ENCODE assay signal across 22 cellular contexts in genomic region chr1:229087906-229088305, GRCh38.
DNase-seq lines count a peak whose midpoint lies in the region; ATAC-seq and TF ChIP-seq lines count a peak whose summit lies in the region.
"Had no signal": no experiment of that assay in that cellular context is flagged by ENCODE, and none has a peak within 500 bp of the region (broad histone marks: within the 10 kb centered on the region; RNA-seq: fewer than 3 reads in every experiment).

No MANE protein-coding gene starts in this region.

- peaks cover 5% of the 10 kb centered on the region in 2 donors for H3K9me3 ChIP-seq in muscle layer of duodenum (ENCODE audit: control insufficient read depth in 1 of 2, low read length in 2 of 2)
- no peaks in the 10 kb centered on the region for H3K9me3 ChIP-seq in thyroid gland

- H3K27ac ChIP-seq in muscle layer of duodenum (ENCODE audit: low read length) (peak overlapping the region; percentile 8), thyroid gland (peak overlapping the region in 2 of 3 donors; percentile 69 to 72)
- H3K27ac ChIP-seq: 22Rv1, C4-2B, HL-60, KMS-11 had no signal

- no peak for TF ChIP-seq POLR2A in thyroid gland (IDR thresholded peaks at IDR 0.05)

- 95 to 96% methylated on average over 7 to 14 of the region's 14 CpGs for WGBS in thyroid gland, 2 donors

- H3K4me1 ChIP-seq in muscle layer of duodenum (ENCODE audit: control insufficient read depth in 1 of 2, insufficient read depth in 2 of 2, low read length in 2 of 2) = peaks cover 3 to 5% of the 10 kb centered on the region in 2 donors
- peaks cover 39 to 51% of the 10 kb centered on the region in 2 donors for H3K4me1 ChIP-seq in thyroid gland

- H3K36me3 ChIP-seq in muscle layer of duodenum (ENCODE audit: control insufficient read depth in 1 of 2, insufficient read depth in 2 of 2, low read length in 2 of 2) (no peaks in the 10 kb centered on the region), thyroid gland (no peaks in the 10 kb centered on the region)

- H3K4me3 ChIP-seq in muscle layer of duodenum (ENCODE audit: low read depth in 1 of 2, low read length in 2 of 2) = no peak overlapping the region
- no peak overlapping the region for H3K4me3 ChIP-seq in thyroid gland (replicated peaks in 1 of 3)

- no peak for TF ChIP-seq CTCF in thyroid gland (IDR thresholded peaks at IDR 0.05)

- ATAC-seq in GM18858 (IDR thresholded peaks at IDR 0.05; ENCODE audit: unreplicated experiment) = no peak
- ATAC-seq in GM18907 (IDR thresholded peaks at IDR 0.05; ENCODE audit: unreplicated experiment) = no peak
- ATAC-seq: CD8-positive, alpha-beta T cell had no signal

- H3K27me3 ChIP-seq in muscle layer of duodenum (ENCODE audit: low read depth, low read length) (no peaks in the 10 kb centered on the region), thyroid gland (no peaks in the 10 kb centered on the region)

- DNase-seq in activated CD8-positive, alpha-beta memory T cell treated with anti-CD3 and anti-CD28 coated beads, Interleukin-2, amount 50 U/mL, for 48 hours = peak; percentile 18
- no peak for DNase-seq in activated CD8-positive, alpha-beta memory T cell treated with anti-CD3 and anti-CD28 coated beads for 24 hours
- no peak for DNase-seq in thyroid gland
- no peak for DNase-seq in NCI-H1436 treated with DMSO at 0.1 percent for 48 hours (lab: John Stamatoyannopoulos, UW)
- DNase-seq in T-helper 2 cell = no peak
- DNase-seq: Caco-2; CD8-positive, alpha-beta T cell; NCI-H1048; NCI-H1694 treated with DMSO at 0.1 percent for 48 hours; NCI-H2107; NCI-H524 treated with DMSO at 0.1 percent for 48 hours; NCI-H774; NK-92 treated with Interleukin-12 subunit alpha and Interleukin-12 subunit beta, amount 100 ng/mL, for 24 hours; Right ventricle myocardium superior; RPMI8226 had no signal

- intact Hi-C loops in thyroid gland (cut with DNase I) = no loop called here
